ENCODE assay signal across 29 cellular contexts in the genomic region with DNA sequence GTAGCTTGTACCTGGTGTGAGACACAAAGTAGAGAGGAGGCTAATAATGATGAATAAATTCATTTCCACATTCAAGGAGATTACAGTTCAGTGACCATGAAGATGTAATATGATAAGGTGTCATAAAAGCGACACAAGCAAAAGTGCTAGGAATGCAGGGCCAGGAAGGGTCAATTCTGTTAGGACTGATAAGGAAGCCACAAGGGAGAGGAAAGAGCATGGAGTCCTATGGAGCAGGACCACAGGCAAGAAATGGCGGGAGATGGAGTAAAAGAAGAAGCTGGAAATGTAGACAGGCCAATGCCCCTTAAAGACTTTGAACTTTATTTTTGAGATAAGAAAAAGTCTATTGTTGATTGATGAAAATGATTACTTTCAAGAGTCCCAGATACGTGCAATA.
"Had no signal": no experiment of that assay in that cellular context is flagged by ENCODE, and none has a peak within 500 bp of the region (broad histone marks: within the 10 kb centered on the region; RNA-seq: fewer than 3 reads in every experiment).

No MANE protein-coding gene starts in this region.

- H3K4me1 ChIP-seq: colonic mucosa, esophagus squamous epithelium, foreskin keratinocyte, gastrocnemius medialis had no signal

- ATAC-seq: effector memory CD8-positive, alpha-beta T cell; esophagus mucosa; foreskin keratinocyte; gastrocnemius medialis; gastroesophageal sphincter; heart left ventricle; heart right ventricle had no signal

- FAIRE-seq: colon, endometrium, endothelial cell of umbilical vein, frontal cortex had no signal

- H3K36me3 ChIP-seq: colonic mucosa, esophagus muscularis mucosa, esophagus squamous epithelium, gastrocnemius medialis, gastroesophageal sphincter, heart left ventricle, heart right ventricle had no signal

- H3K27ac Mint-ChIP-seq: dendritic cell treated with granulocyte-macrophage colony-stimulating factor and Interleukin-4, amounts not matched to agents 40 ng/mL and 50 ng/mL, for 4 days; effector memory CD8-positive, alpha-beta T cell; endodermal cell had no signal

- H3K4me3 Mint-ChIP-seq: dendritic cell treated with granulocyte-macrophage colony-stimulating factor and Interleukin-4, amounts not matched to agents 40 ng/mL and 50 ng/mL, for 4 days; effector memory CD8-positive, alpha-beta T cell; endodermal cell had no signal

- H3K4me3 ChIP-seq: colonic mucosa, coronary artery, dorsolateral prefrontal cortex, esophagus muscularis mucosa, esophagus squamous epithelium, gastrocnemius medialis, gastroesophageal sphincter, heart left ventricle, heart right ventricle had no signal

- H3K27ac ChIP-seq: colonic mucosa, coronary artery, dorsolateral prefrontal cortex, epithelial cell of prostate, esophagus muscularis mucosa, esophagus squamous epithelium, foreskin keratinocyte, gastrocnemius medialis, gastroesophageal sphincter, heart left ventricle, heart right ventricle had no signal

- H3K9me3 Mint-ChIP-seq: dendritic cell treated with granulocyte-macrophage colony-stimulating factor and Interleukin-4, amounts not matched to agents 40 ng/mL and 50 ng/mL, for 4 days had no signal

- H3K9me3 ChIP-seq: colonic mucosa, esophagus muscularis mucosa, esophagus squamous epithelium, gastrocnemius medialis, gastroesophageal sphincter had no signal

- DNase-seq: colonic mucosa; cortex of kidney; dermis blood vessel endothelial cell; dorsolateral prefrontal cortex; effector CD4-positive, alpha-beta T cell; effector CD8-positive, alpha-beta T cell; effector memory CD4-positive, alpha-beta T cell; effector memory CD8-positive, alpha-beta T cell; endodermal cell; erythroblast; esophagus squamous epithelium; foreskin fibroblast; foreskin keratinocyte; foreskin melanocyte; gastrocnemius medialis; glutamatergic neuron; head of caudate nucleus; heart left ventricle; heart right ventricle had no signal

- H3K27me3 ChIP-seq: colonic mucosa, dorsolateral prefrontal cortex, esophagus muscularis mucosa, gastroesophageal sphincter, heart left ventricle, heart right ventricle had no signal
